In the genomic region with DNA sequence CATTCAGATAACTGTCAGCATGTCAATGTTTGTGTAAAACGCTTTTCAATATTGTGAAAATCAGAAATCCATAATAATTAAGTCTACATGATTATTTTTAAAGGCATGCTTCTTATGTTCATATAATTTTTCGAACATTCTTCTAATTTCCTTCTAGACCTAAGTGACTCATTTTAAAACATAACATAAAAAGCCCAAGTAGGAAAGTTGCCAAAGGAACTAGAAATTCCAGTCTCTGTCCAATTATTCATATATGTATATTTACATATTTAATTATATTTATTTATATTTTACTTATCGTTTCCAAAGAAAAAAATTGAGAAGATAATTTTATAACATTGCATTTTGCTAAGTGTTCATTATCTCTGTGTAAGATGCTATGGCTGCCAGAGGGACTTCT, we compare ENCODE assay signal across 18 cellular contexts.
DNase-seq lines count a peak whose midpoint lies in the region; ATAC-seq and TF ChIP-seq lines count a peak whose summit lies in the region.
"Had no signal": no experiment of that assay in that cellular context is flagged by ENCODE, and none has a peak within 500 bp of the region (broad histone marks: within the 10 kb centered on the region; RNA-seq: fewer than 3 reads in every experiment).

No MANE protein-coding gene starts in this region.

- peaks cover 24% of the 10 kb centered on the region for H3K4me1 Mint-ChIP-seq in mesothelial cell of epicardium

- in situ Hi-C loops in astrocyte of the spinal cord (cut with HindIII; ENCODE audit: low sequenced_read_pairs): no loop called here

- peak overlapping the region; percentile 53 for H3K27ac Mint-ChIP-seq in mesothelial cell of epicardium

- no peak overlapping the region for H3K9ac ChIP-seq in fibroblast of lung (ENCODE audit: insufficient read depth, low read length)

- DNase-seq in HS-27A (ENCODE audit: low read depth): peak; percentile 14
- peak; percentile 41 for DNase-seq in astrocyte of the spinal cord (ENCODE audit: low read depth, low spot score)
- peak; percentile 29 to 71 for DNase-seq in fibroblast of lung (ENCODE audit: low read depth in 2 of 2)
- no peak for DNase-seq in mesothelial cell of epicardium (ENCODE audit: low spot score in 2 of 2, unreplicated experiment in 2 of 2)
- no peak for DNase-seq in NCI-H2081 treated with DMSO at 0.1 percent for 48 hours (lab: John Stamatoyannopoulos, UW)
- no peak for DNase-seq in H4 (ENCODE audit: low spot score)
- DNase-seq in NCI-H1048 (lab: John Stamatoyannopoulos, UW): no peak
- DNase-seq: AML-193, Caco-2, H7, KBM-7, NCI-H1092 treated with DMSO at 0.1 percent for 48 hours, NCI-H187, NCI-H2171, NCI-H82, SHP77 treated with DMSO at 0.1 percent for 48 hours had no signal

- no peak for ATAC-seq in HG03354 (IDR thresholded peaks at IDR 0.05; ENCODE audit: poor library complexity, severe bottlenecking, unreplicated experiment)
- ATAC-seq: A549 had no signal

- H2AFZ ChIP-seq in fibroblast of lung (ENCODE audit: low read length): no peak overlapping the region

- no peaks in the 10 kb centered on the region for H4K20me1 ChIP-seq in fibroblast of lung (ENCODE audit: control insufficient read depth, extremely low read depth, insufficient read depth, low read length)

- no peak overlapping the region for H3K4me3 Mint-ChIP-seq in mesothelial cell of epicardium

- H3K4me3 ChIP-seq in astrocyte of the spinal cord (ENCODE audit: low read depth, low read length) (no peak overlapping the region), fibroblast of lung (replicated peaks in 1 of 4; ENCODE audit: control extremely low read depth in 1 of 4, insufficient read depth in 1 of 4, low read depth in 3 of 4, low read length in 4 of 4) (no peak overlapping the region)
- H3K4me3 ChIP-seq: A549 had no signal

- no peaks in the 10 kb centered on the region for H3K36me3 ChIP-seq in fibroblast of lung (ENCODE audit: control insufficient read depth, insufficient read depth, low read length)

- no peaks in the 10 kb centered on the region for H3K27me3 Mint-ChIP-seq in mesothelial cell of epicardium (ENCODE audit: low read depth)

- H3K36me3 Mint-ChIP-seq in mesothelial cell of epicardium: no peaks in the 10 kb centered on the region

- H3K4me1 ChIP-seq in fibroblast of lung (ENCODE audit: control insufficient read depth, extremely low read depth, insufficient read depth, low read length): no peaks in the 10 kb centered on the region
- H3K4me1 ChIP-seq: A549, Caco-2 had no signal

- H3K9me3 Mint-ChIP-seq in mesothelial cell of epicardium: no peaks in the 10 kb centered on the region

- H3K4me2 ChIP-seq in fibroblast of lung (ENCODE audit: extremely low read depth, insufficient read depth, low read length): no peak overlapping the region
- H3K4me2 ChIP-seq: A549 had no signal

- TF ChIP-seq CTCF in astrocyte of the spinal cord (IDR thresholded peaks at IDR 0.05; ENCODE audit: low read depth, low read length): no peak
- TF ChIP-seq CTCF in fibroblast of lung (conservative IDR thresholded peaks at IDR 0.05 in 1 of 2, IDR thresholded peaks at IDR 0.05 in 1 of 2; ENCODE audit: low read depth in 1 of 2, low read length in 2 of 2): no peak
- no peak for TF ChIP-seq CTCF in mesothelial cell of epicardium (IDR thresholded peaks at IDR 0.05; ENCODE audit: unreplicated experiment)

- no peaks in the 10 kb centered on the region for H3K79me2 ChIP-seq in fibroblast of lung (ENCODE audit: control insufficient read depth, insufficient read depth, low read length)

- H3K27me3 ChIP-seq in fibroblast of lung (ENCODE audit: control insufficient read depth, insufficient read depth, low read length): no peaks in the 10 kb centered on the region

- H3K9me3 ChIP-seq in fibroblast of lung (ENCODE audit: control insufficient read depth, insufficient read depth, low read depth, low read length): no peaks in the 10 kb centered on the region
- H3K9me3 ChIP-seq: A549, Caco-2 had no signal

- no peak overlapping the region for H3K27ac ChIP-seq in fibroblast of lung (ENCODE audit: insufficient read depth, low read length)
- H3K27ac ChIP-seq: A549 had no signal

Comparison
In these comparisons a context has a peak if more than half of its experiments do, and no peak if none do; other contexts are left out.
1. DNase-seq: peak in HS-27A (single experiment), astrocyte of the spinal cord (single experiment) and fibroblast of lung (2 of 2); none in mesothelial cell of epicardium (0 of 2), NCI-H2081 treated with DMSO at 0.1 percent for 48 hours (single experiment), H4 (single experiment) and NCI-H1048 (single experiment).